In the genomic region with DNA sequence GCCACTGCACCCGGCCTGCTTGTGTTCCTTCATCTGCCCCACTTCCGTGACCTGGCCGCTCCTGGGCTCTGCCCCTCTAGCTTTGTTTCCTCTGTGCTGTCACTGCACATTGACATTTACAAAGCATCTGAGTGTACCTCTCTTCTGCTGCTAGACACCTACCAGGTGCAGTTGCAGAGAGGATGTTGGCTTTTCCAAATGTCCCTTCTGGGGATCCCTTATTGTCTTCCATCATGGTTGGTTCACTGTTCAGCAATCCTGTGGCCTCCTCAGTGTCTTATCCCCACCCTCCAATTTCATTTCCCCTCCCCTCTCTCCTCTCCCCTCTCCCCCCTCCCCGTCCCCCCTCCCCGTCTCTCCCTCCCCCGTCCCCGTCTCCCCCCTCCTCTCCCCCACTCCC, we compare ENCODE assay signal across 22 cellular contexts. TPM values are rescaled to one million over a fixed set of nuclear protein-coding genes. Genes with fewer than 3 reads are reported as not detected.
"Had no signal": no experiment of that assay in that cellular context is flagged by ENCODE, and none has a peak within 500 bp of the region (broad histone marks: within the 10 kb centered on the region; RNA-seq: fewer than 3 reads in every experiment).

No MANE protein-coding gene starts in this region.

- DNase-seq: activated CD4-positive, alpha-beta memory T cell treated with anti-CD3 and anti-CD28 coated beads, Interleukin-2, amount 10 ng/mL, durations not matched to agents 7 days and 5 days; activated CD4-positive, alpha-beta T cell treated with anti-CD3 and anti-CD28 coated beads for 36 hours; activated CD4-positive, alpha-beta T cell treated with anti-CD3 and anti-CD28 coated beads, Interleukin-2, amount 50 U/mL, for 1 hour; activated effector memory CD4-positive, alpha-beta T cell treated with anti-CD3 and anti-CD28 coated beads, Interleukin-2, amount 50 U/mL, for 16 hours; activated naive CD4-positive, alpha-beta T cell treated with Interleukin-2 at 50 U/mL for 16 hours; activated naive CD8-positive, alpha-beta T cell treated with anti-CD3 and anti-CD28 coated beads, Interleukin-2, amount 50 U/mL, for 24 hours; activated T-cell treated with anti-CD3 and anti-CD28 coated beads, Interleukin-2, amount 50 U/mL, for 4 hours; amniotic stem cell; body of pancreas; central memory CD4-positive, alpha-beta T cell; Kasumi-1; KBM-7; NCI-H1048; NCI-H146; NCI-H187 treated with DMSO at 0.1 percent for 48 hours; NCI-H2081 treated with DMSO at 0.1 percent for 48 hours; NCI-H524; SHP77 treated with DMSO at 0.1 percent for 48 hours; T-helper 1 cell; WERI-Rb-1 had no signal

- H3K27ac ChIP-seq: ascending aorta, body of pancreas, WERI-Rb-1 had no signal

- H3K36me3 ChIP-seq: ascending aorta, WERI-Rb-1 had no signal

- H3K9me3 ChIP-seq: ascending aorta, body of pancreas had no signal

- H3K4me1 ChIP-seq: ascending aorta, body of pancreas had no signal

- H3K4me3 ChIP-seq: ascending aorta, body of pancreas had no signal

- H3K27me3 ChIP-seq: ascending aorta, body of pancreas had no signal

- ATAC-seq: activated naive CD8-positive, alpha-beta T cell treated with anti-CD3 and anti-CD28 coated beads, Interleukin-2, amount 50 U/mL, for 24 hours; activated T-cell treated with anti-CD3 and anti-CD28 coated beads, Interleukin-2, amount 50 U/mL, for 4 hours; body of pancreas had no signal

RNA-seq across cellular contexts. Expression of gene VWA2, which starts 13.8 kb away (rescaled TPM):
- total RNA-seq: activated CD4-positive, alpha-beta memory T cell treated with anti-CD3 and anti-CD28 coated beads, Interleukin-2, amount 10 ng/mL, durations not matched to agents 7 days and 5 days; activated CD4-positive, alpha-beta T cell treated with anti-CD3 and anti-CD28 coated beads for 36 hours; activated T-cell treated with anti-CD3 and anti-CD28 coated beads, Interleukin-2, amount 50 U/mL, for 4 hours; ascending aorta; T-helper 2 cell treated with Interferon-gamma antibody and Interleukin-4, amounts not matched to agents 100 ng/mL and 5 ng/mL, for 36 hours had no signal
